Comparison of ENCODE assay signal across 8 cellular contexts in genomic region chr3:12187448-12188327, GRCh38. TPM values are rescaled to one million over a fixed set of nuclear protein-coding genes. Genes with fewer than 3 reads are reported as not detected.
A peak's percentile ranks its signal among the peaks of the same experiment; 100 is the strongest.
DNase-seq lines count a peak whose midpoint lies in the region; ATAC-seq and TF ChIP-seq lines count a peak whose summit lies in the region.

No MANE protein-coding gene starts in this region.

- H3K36me3 Mint-ChIP-seq in T-helper 2 cell treated with Interferon-gamma antibody and Interleukin-4, amounts not matched to agents 5 μg/mL and 100 μg/mL, for 36 hours (ENCODE audit: low read depth): no peaks in the 10 kb centered on the region

- H2BK12ac ChIP-seq in trophoblast cell (ENCODE audit: low read length): peak overlapping the region; percentile 62

- H3K18ac ChIP-seq in trophoblast cell (ENCODE audit: low read length): no peak overlapping the region

- no peak for TF ChIP-seq CTCF in epithelial cell of esophagus (IDR thresholded peaks at IDR 0.05; ENCODE audit: insufficient read depth, low read depth, low read length, missing control alignments)

- no peak overlapping the region for H3K4me3 ChIP-seq in epithelial cell of esophagus (ENCODE audit: low read length)
- H3K4me3 ChIP-seq in trophoblast cell (ENCODE audit: low read depth, low read length): no peak overlapping the region

- H3K36me3 ChIP-seq in trophoblast cell (ENCODE audit: control insufficient read depth in 1 of 2, insufficient read depth in 2 of 2, low read length in 2 of 2): no peaks in the 10 kb centered on the region

- peak; percentile 68 for ATAC-seq in HG03097 (IDR thresholded peaks at IDR 0.05; ENCODE audit: low FRiP score, unreplicated experiment)

- peak overlapping the region; percentile 16 for H3K14ac ChIP-seq in trophoblast cell (ENCODE audit: low read length)

- no peak overlapping the region for H3K9ac ChIP-seq in trophoblast cell (ENCODE audit: low read length)

- no peak overlapping the region for H3K4ac ChIP-seq in trophoblast cell (ENCODE audit: low read depth, low read length)

- H2AFZ ChIP-seq in trophoblast cell (ENCODE audit: insufficient read depth, low read length, poor library complexity): no peak overlapping the region

- H2BK120ac ChIP-seq in trophoblast cell (ENCODE audit: insufficient read depth, low read length, poor library complexity): peak overlapping the region; percentile 1

- H3K27me3 ChIP-seq in trophoblast cell (ENCODE audit: insufficient read depth, low read length): no peaks in the 10 kb centered on the region

- H4K12ac ChIP-seq in trophoblast cell (ENCODE audit: low read depth, low read length): no peak overlapping the region

- DNase-seq in activated CD8-positive, alpha-beta memory T cell treated with anti-CD3 and anti-CD28 coated beads for 24 hours: peak; percentile 76
- no peak for DNase-seq in activated CD8-positive, alpha-beta memory T cell treated with anti-CD3 and anti-CD28 coated beads, Interleukin-2, amount 50 U/mL, for 4 hours
- peak; percentile 89 for DNase-seq in T-helper 2 cell treated with Interferon-gamma antibody and Interleukin-4, amounts not matched to agents 5 μg/mL and 100 μg/mL, for 36 hours (ENCODE audit: low spot score)
- DNase-seq in epithelial cell of esophagus (ENCODE audit: low read depth): peak; percentile 27
- DNase-seq in trophoblast cell: peak in 1 of 2 donors; percentile 31
- no peak for DNase-seq in NCI-H187 (lab: John Stamatoyannopoulos, UW)
- no peak for DNase-seq in islet precursor cell

- H3K79me2 ChIP-seq in trophoblast cell (ENCODE audit: control insufficient read depth, insufficient read depth, low read length, poor library complexity): no peaks in the 10 kb centered on the region

- peaks cover 34% of the 10 kb centered on the region for H3K4me1 Mint-ChIP-seq in T-helper 2 cell treated with Interferon-gamma antibody and Interleukin-4, amounts not matched to agents 5 μg/mL and 100 μg/mL, for 36 hours (ENCODE audit: low read depth)

- WGBS in trophoblast cell (ENCODE audit: extremely low coverage, insufficient coverage, insufficient read length): no CpG with 5 or more reads among the region's 7 CpGs

- H4K8ac ChIP-seq in trophoblast cell (ENCODE audit: low read depth, low read length): peak overlapping the region; percentile 49

- H3K4me2 ChIP-seq in trophoblast cell (ENCODE audit: low read length): no peak overlapping the region

- no peaks in the 10 kb centered on the region for H3K9me3 Mint-ChIP-seq in T-helper 2 cell treated with Interferon-gamma antibody and Interleukin-4, amounts not matched to agents 5 μg/mL and 100 μg/mL, for 36 hours

- no peak overlapping the region for H3K27ac ChIP-seq in trophoblast cell (ENCODE audit: low read depth, low read length)

- H3K27ac Mint-ChIP-seq in T-helper 2 cell treated with Interferon-gamma antibody and Interleukin-4, amounts not matched to agents 5 μg/mL and 100 μg/mL, for 36 hours: peak overlapping the region; percentile 78

- no peaks in the 10 kb centered on the region for H3K27me3 Mint-ChIP-seq in T-helper 2 cell treated with Interferon-gamma antibody and Interleukin-4, amounts not matched to agents 5 μg/mL and 100 μg/mL, for 36 hours (ENCODE audit: low read depth)

- no peak overlapping the region for H2AK5ac ChIP-seq in trophoblast cell (ENCODE audit: low read length)

- peaks cover 6% of the 10 kb centered on the region for H3K79me1 ChIP-seq in trophoblast cell (ENCODE audit: low read length)

- peaks cover 9 to 15% of the 10 kb centered on the region in 2 experiments for H3K4me1 ChIP-seq in trophoblast cell (ENCODE audit: control insufficient read depth in 1 of 2, insufficient read depth in 2 of 2, low read length in 2 of 2)

- no peaks in the 10 kb centered on the region for H3K9me3 ChIP-seq in trophoblast cell (ENCODE audit: insufficient read depth, low read depth, low read length)

- no peak overlapping the region for H3K23ac ChIP-seq in trophoblast cell (ENCODE audit: low read length)

- H3K4me3 Mint-ChIP-seq in T-helper 2 cell treated with Interferon-gamma antibody and Interleukin-4, amounts not matched to agents 5 μg/mL and 100 μg/mL, for 36 hours: peak overlapping the region; percentile 50

- peak overlapping the region; percentile 54 for H4K91ac ChIP-seq in trophoblast cell (ENCODE audit: low read depth, low read length)

- H2BK5ac ChIP-seq in trophoblast cell (ENCODE audit: low read depth, low read length, poor library complexity): no peak overlapping the region

RNA-seq across cellular contexts. Expression of gene TIMP4, which starts 29.0 kb away (rescaled TPM):
- polyA plus RNA-seq in trophoblast cell (2013): 9.0 and 10.2 TPM in 2 replicates

Comparison
In these comparisons a context has a peak if more than half of its experiments do, and no peak if none do; other contexts are left out.
1. DNase-seq: peak in activated CD8-positive, alpha-beta memory T cell treated with anti-CD3 and anti-CD28 coated beads for 24 hours (single experiment), T-helper 2 cell treated with Interferon-gamma antibody and Interleukin-4, amounts not matched to agents 5 μg/mL and 100 μg/mL, for 36 hours (single experiment) and epithelial cell of esophagus (single experiment); none in activated CD8-positive, alpha-beta memory T cell treated with anti-CD3 and anti-CD28 coated beads, Interleukin-2, amount 50 U/mL, for 4 hours (single experiment), NCI-H187 (0 of 2) and islet precursor cell (single experiment).